In the genomic region with DNA sequence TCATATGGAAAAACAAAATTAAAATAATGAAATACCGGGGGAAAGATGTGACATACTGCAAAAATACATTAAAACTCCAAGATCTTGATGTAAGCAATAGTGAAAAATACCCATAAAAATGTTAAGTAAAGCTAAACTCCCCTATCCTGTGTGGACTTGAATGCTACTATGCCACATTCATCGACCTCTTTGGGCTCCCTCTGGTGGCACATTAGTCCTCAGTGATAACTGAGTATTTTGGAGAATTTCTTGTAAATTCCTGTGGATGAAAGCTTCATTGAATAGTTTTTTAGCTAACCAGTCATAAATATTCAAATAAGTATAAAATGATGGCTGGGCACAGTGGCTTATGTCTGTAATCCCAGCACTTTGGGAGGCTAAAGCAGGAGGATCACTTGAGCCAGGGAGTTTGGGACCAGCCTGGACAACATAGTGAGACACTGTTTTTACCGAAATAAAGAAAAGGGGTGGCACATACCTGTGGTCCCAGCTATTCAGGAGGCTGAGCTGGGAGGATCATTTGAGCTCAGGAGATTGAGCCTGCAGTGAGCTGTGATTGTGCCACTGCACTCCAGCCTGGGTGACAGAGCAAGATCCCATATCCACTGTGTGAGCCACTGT, we compare ENCODE assay signal across 8 cellular contexts. TPM values are rescaled to one million over a fixed set of nuclear protein-coding genes. Genes with fewer than 3 reads are reported as not detected.
DNase-seq lines count a peak whose midpoint lies in the region; FAIRE-seq and TF ChIP-seq lines count a peak whose summit lies in the region.

No MANE protein-coding gene starts in this region.

- no peaks in the 10 kb centered on the region for H3F3A ChIP-seq in GM23248 (ENCODE audit: insufficient read depth)

- H3K4me3 ChIP-seq in GM23248 (no peak overlapping the region), fibroblast of villous mesenchyme (ENCODE audit: low read depth, low read length) (no peak overlapping the region), sigmoid colon (no peak overlapping the region)

- H3K27me3 ChIP-seq in GM23248 (replicated peaks; ENCODE audit: insufficient read depth): no peaks in the 10 kb centered on the region
- H3K27me3 ChIP-seq in sigmoid colon: no peaks in the 10 kb centered on the region

- no peak overlapping the region for H3K27ac ChIP-seq in GM23248
- no peak overlapping the region for H3K27ac ChIP-seq in sigmoid colon

- no peak for TF ChIP-seq EP300 in sigmoid colon (IDR thresholded peaks at IDR 0.05)

- no peak overlapping the region for H2AFZ ChIP-seq in GM23248

- no peaks in the 10 kb centered on the region for H3K4me1 Mint-ChIP-seq in progenitor cell of endocrine pancreas (ENCODE audit: low read depth)

- intact Hi-C loops in sigmoid colon (cut with DNase I): loop anchor here (1.0 to 2.0 kb wide), 2 partner anchors 42 to 381 kb away; partner anchors contain the start of gene SGPP1

- H3K36me3 ChIP-seq in GM23248 (ENCODE audit: low read depth): no peaks in the 10 kb centered on the region
- H3K36me3 ChIP-seq in sigmoid colon: no peaks in the 10 kb centered on the region

- 43 to 47% methylated on average over 3 of the region's 3 CpGs for whole genome bisulfite sequencing in GM23248 (ENCODE audit: low coverage in 1 of 2, low lambda C conversion rate in 2 of 2, missing lambda C conversion rate in 2 of 2), 2 experiments
- WGBS in sigmoid colon, 2 donors: 40 to 56% methylated on average over 3 of the region's 3 CpGs

- H3K4me2 ChIP-seq in GM23248 (ENCODE audit: unreplicated experiment): no peak overlapping the region

- TF ChIP-seq CTCF in D721Med (IDR thresholded peaks at IDR 0.05; ENCODE audit: insufficient read depth, missing control alignments) (peak; percentile 54), fibroblast of villous mesenchyme (IDR thresholded peaks at IDR 0.05; ENCODE audit: insufficient read depth, low read depth, low read length) (peak; percentile 77), progenitor cell of endocrine pancreas (IDR thresholded peaks at IDR 0.05; ENCODE audit: unreplicated experiment) (peak; percentile 60), sigmoid colon (IDR thresholded peaks at IDR 0.05) (peak in 2 of 4 experiments; percentile 24 to 38)

- H3K36me3 Mint-ChIP-seq in progenitor cell of endocrine pancreas (ENCODE audit: insufficient read depth): no peaks in the 10 kb centered on the region

- no peak for TF ChIP-seq POLR2A in sigmoid colon (IDR thresholded peaks at IDR 0.05)

- H3K9me2 ChIP-seq in GM23248 (ENCODE audit: insufficient read depth): no peaks in the 10 kb centered on the region

- no peaks in the 10 kb centered on the region for H3K27me3 Mint-ChIP-seq in progenitor cell of endocrine pancreas

- H3K9me3 ChIP-seq in GM23248 (ENCODE audit: low read depth) (no peaks in the 10 kb centered on the region), sigmoid colon (no peaks in the 10 kb centered on the region)

- H3K9ac ChIP-seq in GM23248: no peak overlapping the region

- H4K20me1 ChIP-seq in GM23248 (ENCODE audit: insufficient read depth): no peaks in the 10 kb centered on the region

- H3K79me2 ChIP-seq in GM23248 (ENCODE audit: insufficient read depth): no peaks in the 10 kb centered on the region

- H3K9me3 Mint-ChIP-seq in progenitor cell of endocrine pancreas (ENCODE audit: low read depth): no peaks in the 10 kb centered on the region

- DNase-seq in D721Med (ENCODE audit: insufficient read length, low spot score) (no peak), GM23248 (peak; percentile 73), NCI-H69 (lab: John Stamatoyannopoulos, UW) (peak; percentile 58), fibroblast of villous mesenchyme (ENCODE audit: low read depth) (peak; percentile 70), progenitor cell of endocrine pancreas (ENCODE audit: low spot score, unreplicated experiment) (no peak), NCI-H2029 (lab: John Stamatoyannopoulos, UW) (no peak), sigmoid colon (no peak)
- peak; percentile 23 for DNase-seq in activated T-cell treated with anti-CD3 and anti-CD28 coated beads, Interleukin-2, amount 50 U/mL, for 1 hour

- H3K4me1 ChIP-seq in GM23248 (ENCODE audit: insufficient read depth) (no peaks in the 10 kb centered on the region), sigmoid colon (no peaks in the 10 kb centered on the region)

- H3K27ac Mint-ChIP-seq in progenitor cell of endocrine pancreas: no peak overlapping the region

- no peak overlapping the region for H3K4me3 Mint-ChIP-seq in progenitor cell of endocrine pancreas (ENCODE audit: low read depth)

- FAIRE-seq in D721Med (lab: Jason Lieb, UNC): no peak

- in situ Hi-C loops in GM23248 (cut with MboI): loop anchor here (25.0 kb wide), 1 partner anchor 383 kb away; no protein-coding TSS in a partner anchor

RNA-seq across cellular contexts. Expression of gene SGPP1, which starts 42.4 kb away (rescaled TPM):
- total RNA-seq in GM23248 (2014; rRNA removed; shearing (Covaris generic)): 38.4 and 44.5 TPM in 2 replicates
- polyA plus RNA-seq in GM23248 (2016; fragmentation: Nextera tagmentation; extraction: Ambion mirVana): 19.6 and 22.4 TPM in 2 replicates
- total RNA-seq in fibroblast of villous mesenchyme: 27.4 and 31.5 TPM in 2 replicates
- total RNA-seq in progenitor cell of endocrine pancreas: 6.4 and 6.5 TPM in 2 replicates
- total RNA-seq in sigmoid colon: 10 to 100 TPM; 18.2 to 20.9 (median 18.9) TPM
- 10 to 100 TPM in 1 of 3 donors, 1 to 10 TPM in 2; 2.4 to 11.4 (median 3.9) TPM for polyA plus RNA-seq in sigmoid colon

Comparison
In these comparisons a context has a peak if more than half of its experiments do, and no peak if none do; other contexts are left out.
1. DNase-seq: peak in GM23248 (single experiment), NCI-H69 (single experiment), activated T-cell treated with anti-CD3 and anti-CD28 coated beads, Interleukin-2, amount 50 U/mL, for 1 hour (single experiment) and fibroblast of villous mesenchyme (single experiment); none in D721Med (single experiment), progenitor cell of endocrine pancreas (single experiment), NCI-H2029 (single experiment) and sigmoid colon (single experiment).